In the genomic region with DNA sequence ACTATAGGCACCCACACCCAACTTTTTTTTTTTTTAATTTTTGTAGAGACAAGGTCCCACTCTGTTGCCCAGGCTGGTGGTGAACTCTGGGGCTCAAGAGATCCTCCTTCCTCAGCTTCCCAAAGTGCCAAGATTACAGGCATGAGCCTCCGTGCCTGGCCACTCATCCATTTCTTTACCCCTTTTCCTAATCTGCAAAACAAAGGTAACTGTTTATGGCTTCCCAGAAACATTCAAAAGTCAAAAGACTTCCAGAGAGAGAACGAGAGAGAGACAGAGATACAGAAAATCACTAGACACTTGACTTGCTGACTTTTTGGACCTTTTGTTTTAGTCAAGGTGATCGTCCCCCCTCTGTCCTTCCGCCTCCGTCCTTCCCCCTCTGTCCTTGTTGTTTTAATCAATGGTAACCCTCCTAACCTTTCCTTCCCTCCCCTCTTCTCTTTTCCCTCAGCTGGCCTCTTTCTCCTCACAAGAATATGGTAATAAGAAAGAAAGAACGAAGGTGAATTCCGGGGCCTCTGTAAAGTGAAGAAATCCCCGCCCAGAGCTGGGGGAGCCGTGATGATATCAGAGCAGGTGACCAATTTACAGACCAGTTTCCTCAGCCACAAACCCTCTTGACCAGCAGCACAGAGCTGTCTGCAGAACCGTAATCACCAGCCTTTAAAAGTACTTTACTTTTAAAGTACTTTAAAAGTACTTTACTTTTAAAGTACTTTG, we compare ENCODE assay signal across 11 cellular contexts. TPM values are rescaled to one million over a fixed set of nuclear protein-coding genes. Genes with fewer than 3 reads are reported as not detected.
DNase-seq lines count a peak whose midpoint lies in the region; ATAC-seq and TF ChIP-seq lines count a peak whose summit lies in the region.
"Had no signal": no experiment of that assay in that cellular context is flagged by ENCODE, and none has a peak within 500 bp of the region (broad histone marks: within the 10 kb centered on the region; RNA-seq: fewer than 3 reads in every experiment).

No MANE protein-coding gene starts in this region.

- H3K4me1 ChIP-seq in MM.1S (ENCODE audit: low read length) (peaks cover 79% of the 10 kb centered on the region), BE2C (no peaks in the 10 kb centered on the region), right cardiac atrium (ENCODE audit: control insufficient read depth, insufficient read depth, low read length) (no peaks in the 10 kb centered on the region)

- ATAC-seq in GM21381 (IDR thresholded peaks at IDR 0.05; ENCODE audit: unreplicated experiment) (peak; percentile 45), right cardiac atrium (no peak)
- ATAC-seq: psoas muscle had no signal

- peak overlapping the region; percentile 52 for H3K4me2 ChIP-seq in MM.1S (ENCODE audit: low read depth, low read length)

- H3K4me3 ChIP-seq in MM.1S (ENCODE audit: low read length) = peak overlapping the region; percentile 6; the same call in 1 of the 2 replicates
- no peak overlapping the region for H3K4me3 ChIP-seq in BE2C (ENCODE audit: low read depth, low read length)
- no peak overlapping the region for H3K4me3 ChIP-seq in right cardiac atrium (ENCODE audit: low read length)
- H3K4me3 ChIP-seq: psoas muscle had no signal

- intact Hi-C loops in right cardiac atrium (cut with DNase I) = no loop called here

- H4K20me1 ChIP-seq in MM.1S (ENCODE audit: insufficient read depth, low read length) = no peaks in the 10 kb centered on the region

- H3K9ac ChIP-seq in MM.1S (ENCODE audit: low read length) = peak overlapping the region; percentile 43

- H3K27me3 ChIP-seq in MM.1S (replicated peaks; ENCODE audit: insufficient read depth, low read length) (no peaks in the 10 kb centered on the region), BE2C (no peaks in the 10 kb centered on the region), right cardiac atrium (ENCODE audit: control insufficient read depth, insufficient read depth) (no peaks in the 10 kb centered on the region)

- H2AFZ ChIP-seq in MM.1S (ENCODE audit: low read length) = no peak overlapping the region

- TF ChIP-seq CTCF in MM.1S (IDR thresholded peaks at IDR 0.05; ENCODE audit: low read length) (no peak), BE2C (IDR thresholded peaks at IDR 0.05; ENCODE audit: low read depth, low read length) (no peak)

- DNase-seq in DMS79 (lab: John Stamatoyannopoulos, UW) = peak; percentile 39
- DNase-seq in MM.1S = peak; percentile 64
- peak; percentile 48 for DNase-seq in kidney glomerular epithelial cell (lab: John Stamatoyannopoulos, UW)
- DNase-seq in NCI-H187 treated with DMSO at 0.1 percent for 48 hours (lab: John Stamatoyannopoulos, UW) = no peak
- no peak for DNase-seq in BE2C
- DNase-seq in NCI-H526 (lab: John Stamatoyannopoulos, UW) = no peak
- DNase-seq in right cardiac atrium = no peak
- DNase-seq: DND-41, NCI-H446, psoas muscle had no signal

- peaks cover 11% of the 10 kb centered on the region; the same call in 1 of the 2 replicates for H3K36me3 ChIP-seq in MM.1S (replicated peaks; ENCODE audit: insufficient read depth, low read length)
- H3K36me3 ChIP-seq in BE2C = no peaks in the 10 kb centered on the region

- peaks cover 98% of the 10 kb centered on the region for H3K79me2 ChIP-seq in MM.1S (ENCODE audit: low read length)

- H3K9me2 ChIP-seq in MM.1S (replicated peaks; ENCODE audit: insufficient read depth, low read length) = no peaks in the 10 kb centered on the region

- H3K27ac ChIP-seq in MM.1S (ENCODE audit: low read length) = peak overlapping the region; percentile 69; the same call in 1 of the 2 replicates
- no peak overlapping the region for H3K27ac ChIP-seq in right cardiac atrium (ENCODE audit: low read length)
- H3K27ac ChIP-seq: psoas muscle had no signal

- H3K9me3 ChIP-seq in MM.1S (replicated peaks; ENCODE audit: insufficient read depth, low read length) (no peaks in the 10 kb centered on the region), BE2C (no peaks in the 10 kb centered on the region), right cardiac atrium (ENCODE audit: control insufficient read depth, low read length) (no peaks in the 10 kb centered on the region)
- H3K9me3 ChIP-seq: psoas muscle had no signal

- H3F3A ChIP-seq in MM.1S (ENCODE audit: insufficient read depth, low read length) = peaks cover 37% of the 10 kb centered on the region

- 61% methylated on average over 10 of the region's 10 CpGs for WGBS in right cardiac atrium

RNA-seq across cellular contexts. Expression of a gene that starts 21.9 kb away (rescaled TPM):
- polyA plus RNA-seq in BE2C (2012; ENCODE audit: insufficient read depth, insufficient read length, low read depth) = 0.57 TPM
- 1 to 10 TPM; 1.2 to 1.7 (median 1.5) TPM for total RNA-seq in right cardiac atrium
- polyA plus RNA-seq in right cardiac atrium = 1.1 TPM

Comparison
In these comparisons a context has a peak if more than half of its experiments do, and no peak if none do; other contexts are left out.
1. DNase-seq: peak in DMS79 (single experiment), MM.1S (single experiment) and kidney glomerular epithelial cell (single experiment); none in NCI-H187 treated with DMSO at 0.1 percent for 48 hours (single experiment), BE2C (single experiment), NCI-H526 (0 of 2) and right cardiac atrium (0 of 3).